ENCODE assay signal across 9 cellular contexts in genomic region chr4:87500107-87500462, GRCh38. TPM values are rescaled to one million over a fixed set of nuclear protein-coding genes. Genes with fewer than 3 reads are reported as not detected.
DNase-seq lines count a peak whose midpoint lies in the region; ATAC-seq and TF ChIP-seq lines count a peak whose summit lies in the region.
"Had no signal": no experiment of that assay in that cellular context is flagged by ENCODE, and none has a peak within 500 bp of the region (broad histone marks: within the 10 kb centered on the region; RNA-seq: fewer than 3 reads in every experiment).

No MANE protein-coding gene starts in this region.

- peaks cover 0 to 14% of the 10 kb centered on the region in 2 donors for H3K36me3 ChIP-seq in muscle layer of duodenum (ENCODE audit: control insufficient read depth in 1 of 2, insufficient read depth in 2 of 2, low read length in 2 of 2)
- no peaks in the 10 kb centered on the region for H3K36me3 ChIP-seq in MM.1S (replicated peaks; ENCODE audit: insufficient read depth, low read length)

- H3F3A ChIP-seq in MM.1S (ENCODE audit: insufficient read depth, low read length) = no peaks in the 10 kb centered on the region

- peak overlapping the region; percentile 27 for H3K27ac ChIP-seq in muscle layer of duodenum (ENCODE audit: low read length)
- H3K27ac ChIP-seq in MM.1S (ENCODE audit: low read length) = no peak overlapping the region

- H3K9me3 ChIP-seq in muscle layer of duodenum (ENCODE audit: control insufficient read depth in 1 of 2, low read length in 2 of 2) = no peaks in the 10 kb centered on the region
- H3K9me3 ChIP-seq in MM.1S (replicated peaks; ENCODE audit: insufficient read depth, low read length) = no peaks in the 10 kb centered on the region

- DNase-seq in mucosa of gallbladder (ENCODE audit: low spot score) = no peak
- DNase-seq in MM.1S = no peak
- no peak for DNase-seq in amniotic stem cell (lab: John Stamatoyannopoulos, UW)
- DNase-seq: HCEC 1CT had no signal

- ATAC-seq in GM18873 (IDR thresholded peaks at IDR 0.05; ENCODE audit: low FRiP score, unreplicated experiment) (peak; percentile 35), GM21515 (IDR thresholded peaks at IDR 0.05; ENCODE audit: unreplicated experiment) (peak; percentile 61), HG03103 (IDR thresholded peaks at IDR 0.05; ENCODE audit: low read depth, unreplicated experiment) (peak; percentile 38)

- H3K9me2 ChIP-seq in MM.1S (replicated peaks; ENCODE audit: insufficient read depth, low read length) = no peaks in the 10 kb centered on the region

- no peak for TF ChIP-seq CTCF in MM.1S (IDR thresholded peaks at IDR 0.05; ENCODE audit: low read length)

- no peak overlapping the region for H2AFZ ChIP-seq in MM.1S (ENCODE audit: low read length)

- H3K9ac ChIP-seq in MM.1S (ENCODE audit: low read length) = no peak overlapping the region

- H3K79me2 ChIP-seq in MM.1S (ENCODE audit: low read length) = no peaks in the 10 kb centered on the region

- H4K20me1 ChIP-seq in MM.1S (ENCODE audit: insufficient read depth, low read length) = no peaks in the 10 kb centered on the region

- H3K4me1 ChIP-seq in muscle layer of duodenum (ENCODE audit: control insufficient read depth in 1 of 2, insufficient read depth in 2 of 2, low read length in 2 of 2) = peaks cover 0 to 34% of the 10 kb centered on the region in 2 donors
- H3K4me1 ChIP-seq in MM.1S (ENCODE audit: low read length) = 0 out of 2 replicates have a peak, but pooled peaks cover 5% of the 10 kb centered on the region

- H3K27me3 ChIP-seq in muscle layer of duodenum (ENCODE audit: low read depth, low read length) (no peaks in the 10 kb centered on the region), MM.1S (replicated peaks; ENCODE audit: insufficient read depth, low read length) (no peaks in the 10 kb centered on the region)

- H3K4me3 ChIP-seq in muscle layer of duodenum (ENCODE audit: low read depth in 1 of 2, low read length in 2 of 2) = no peak overlapping the region
- no peak overlapping the region for H3K4me3 ChIP-seq in MM.1S (ENCODE audit: low read length)

- no peak overlapping the region for H3K4me2 ChIP-seq in MM.1S (ENCODE audit: low read depth, low read length)

RNA-seq across cellular contexts. Expression of gene SPARCL1, which starts 29.1 kb away (rescaled TPM):
- total RNA-seq in mucosa of gallbladder = 539 TPM
- total RNA-seq: Daoy had no signal
